In the genomic region with DNA sequence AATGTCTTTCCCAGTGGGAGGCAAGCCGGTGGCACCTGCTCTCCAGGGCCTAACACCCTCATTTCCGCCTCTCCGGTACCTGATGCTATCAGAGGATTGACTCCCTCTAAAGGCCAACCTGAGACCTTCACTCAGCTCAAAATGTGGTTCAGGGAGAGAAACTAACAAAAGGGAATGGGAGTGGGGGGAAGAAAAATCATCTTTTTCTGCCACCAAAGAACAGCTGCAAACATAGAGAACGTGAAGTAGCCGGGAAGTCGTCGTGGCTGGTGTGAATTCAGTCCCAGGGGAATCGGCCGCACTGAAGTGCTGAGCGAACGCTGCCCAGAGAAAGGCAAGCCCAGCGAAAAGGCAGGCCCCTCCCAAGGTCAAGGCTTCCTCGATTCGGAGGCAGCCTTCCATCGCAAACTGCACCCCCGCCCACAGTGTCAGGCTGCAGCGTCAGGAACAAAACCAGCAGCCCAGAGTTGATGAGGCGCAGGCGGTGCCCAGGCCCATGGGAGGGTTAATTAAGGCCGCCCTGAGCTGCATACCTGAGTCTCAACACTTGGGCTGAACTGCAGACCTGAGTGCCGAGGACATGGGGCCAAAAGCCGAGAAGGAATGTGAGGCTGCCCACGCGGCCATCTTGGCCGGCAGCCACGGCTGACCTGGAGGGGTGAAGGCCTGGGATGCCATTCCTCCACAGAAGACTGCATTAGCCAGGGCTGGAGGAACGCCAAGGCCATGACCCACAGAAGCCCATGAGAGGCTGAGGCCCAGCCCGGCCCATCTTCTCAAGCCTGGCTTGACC, we compare ENCODE assay signal across 8 cellular contexts.
A peak's percentile ranks its signal among the peaks of the same experiment; 100 is the strongest.
DNase-seq lines count a peak whose midpoint lies in the region; ATAC-seq and TF ChIP-seq lines count a peak whose summit lies in the region.

No MANE protein-coding gene starts in this region.

- H3K36me3 ChIP-seq in Loucy (ENCODE audit: insufficient read depth, low read length): no peaks in the 10 kb centered on the region
- no peaks in the 10 kb centered on the region for H3K36me3 ChIP-seq in stomach
- no peaks in the 10 kb centered on the region for H3K36me3 ChIP-seq in A673 (ENCODE audit: insufficient read depth, low read length, poor library complexity, severe bottlenecking)

- no peaks in the 10 kb centered on the region for H3K27me3 ChIP-seq in Loucy (ENCODE audit: insufficient read depth, low read length, poor library complexity, severe bottlenecking)
- no peaks in the 10 kb centered on the region for H3K27me3 ChIP-seq in stomach
- H3K27me3 ChIP-seq in A673 (replicated peaks; ENCODE audit: insufficient read depth, low read depth, low read length, poor library complexity): no peaks in the 10 kb centered on the region

- POLR2A ChIA-PET in A673 (lab: Charles Lee; ENCODE audit: low non-redundant PET): no interaction called here

- H4K20me1 ChIP-seq in Loucy (ENCODE audit: insufficient read depth, low read length, poor library complexity, severe bottlenecking): no peaks in the 10 kb centered on the region

- TF ChIP-seq CTCF in Loucy (conservative IDR thresholded peaks at IDR 0.05; ENCODE audit: low read length) (peak; percentile 52), stomach (IDR thresholded peaks at IDR 0.05) (peak in 1 of 7 experiments; percentile 9), A673 (conservative IDR thresholded peaks at IDR 0.05; ENCODE audit: low read depth, low read length) (no peak)

- TF ChIP-seq POLR2A in stomach (IDR thresholded peaks at IDR 0.05): no peak

- H3F3A ChIP-seq in Loucy (ENCODE audit: low read depth): no peaks in the 10 kb centered on the region

- H3K4me3 ChIP-seq in Loucy (ENCODE audit: low read length, poor library complexity, severe bottlenecking) (no peak overlapping the region), stomach (no peak overlapping the region), A673 (ENCODE audit: low read depth, low read length, poor library complexity, severe bottlenecking) (no peak overlapping the region)

- no peak for TF ChIP-seq EP300 in stomach (IDR thresholded peaks at IDR 0.05)

- H3K4me1 ChIP-seq in Loucy (ENCODE audit: insufficient read depth, low read length, poor library complexity, severe bottlenecking): peaks cover 30% of the 10 kb centered on the region
- H3K4me1 ChIP-seq in stomach: peaks cover 13 to 33% (median 23%) of the 10 kb centered on the region in 4 donors
- no peaks in the 10 kb centered on the region for H3K4me1 ChIP-seq in A673 (ENCODE audit: insufficient read depth, low read length, poor library complexity, severe bottlenecking)

- DNase-seq in astrocyte of the hippocampus (ENCODE audit: low read depth, low spot score): peak; percentile 93
- peak; percentile 65 for DNase-seq in iris pigment epithelial cell (ENCODE audit: low read depth)
- DNase-seq in stomach: no peak
- no peak for DNase-seq in A673 (ENCODE audit: low spot score)
- DNase-seq in anterior cingulate cortex (lab: John Stamatoyannopoulos, UW): no peak

- no peaks in the 10 kb centered on the region for H3K79me2 ChIP-seq in Loucy (ENCODE audit: insufficient read depth, low read length)

- peak overlapping the region in 4 of 5 donors; percentile 65 to 76 (median 70) for H3K27ac ChIP-seq in stomach
- no peak overlapping the region for H3K27ac ChIP-seq in A673 (ENCODE audit: low read depth, low read length, poor library complexity, severe bottlenecking)

- BruUV-seq in A673 (replicated peaks; lab: Mats Ljungman, UMichigan): no TSS peak

- no peak overlapping the region for H3K9ac ChIP-seq in Loucy (ENCODE audit: low read depth, low read length, poor library complexity, severe bottlenecking)

- CTCF ChIA-PET in A673 (lab: Charles Lee): no interaction called here

- intact Hi-C loops in stomach (cut with DNase I; ENCODE audit: low total_unique reads): no loop called here
- intact Hi-C loops in A673 (cut with micrococcal nuclease; ENCODE audit: unreplicated experiment): no loop called here

- H3K9me3 ChIP-seq in Loucy (ENCODE audit: insufficient read depth, low read depth, low read length) (no peaks in the 10 kb centered on the region), stomach (peaks cover 0 to 5% (median 0%) of the 10 kb centered on the region in 4 donors), A673 (ENCODE audit: low read depth, low read length, poor library complexity, severe bottlenecking) (no peaks in the 10 kb centered on the region)

- H3K4me2 ChIP-seq in Loucy (ENCODE audit: low read depth, low read length, poor library complexity, severe bottlenecking): no peak overlapping the region

- 51 to 64% (median 60%) methylated on average over 22 to 28 of the region's 28 CpGs for WGBS in stomach, 5 donors

- no peaks in the 10 kb centered on the region for H3K9me2 ChIP-seq in Loucy (replicated peaks; ENCODE audit: low read depth, low read length)

- no peak for ATAC-seq in GM21367 (IDR thresholded peaks at IDR 0.05; ENCODE audit: unreplicated experiment)
- ATAC-seq in GM21529 (IDR thresholded peaks at IDR 0.05; ENCODE audit: unreplicated experiment): no peak

- no peak overlapping the region for H2AFZ ChIP-seq in Loucy (ENCODE audit: low read length)

Comparison
In these comparisons a context has a peak if more than half of its experiments do, and no peak if none do; other contexts are left out.
1. DNase-seq: peak in astrocyte of the hippocampus (single experiment) and iris pigment epithelial cell (single experiment); none in stomach (single experiment), A673 (single experiment) and anterior cingulate cortex (0 of 58).